Comparison of ENCODE assay signal across 8 cellular contexts in genomic region chr5:115602585-115603125, GRCh38. TPM values are rescaled to one million over a fixed set of nuclear protein-coding genes. Genes with fewer than 3 reads are reported as not detected.
DNase-seq lines count a peak whose midpoint lies in the region; ATAC-seq and TF ChIP-seq lines count a peak whose summit lies in the region.

No MANE protein-coding gene starts in this region.

- intact Hi-C loops in activated CD4-positive, alpha-beta memory T cell treated with anti-CD3 and anti-CD28 coated beads for 36 hours (cut with micrococcal nuclease): no loop called here
- intact Hi-C loops in left ventricle myocardium inferior (cut with micrococcal nuclease) (no loop called here), posterior cingulate gyrus (cut with DNase I) (loop anchor here (2.0 kb wide), 1 partner anchor 22 kb away; no protein-coding TSS in a partner anchor)

- TF ChIP-seq CTCF in GM12864 (IDR thresholded peaks at IDR 0.05; ENCODE audit: low read depth, low read length, missing control alignments) (peak; percentile 16), left ventricle myocardium inferior (IDR thresholded peaks at IDR 0.05; ENCODE audit: borderline replicate concordance) (no peak)

- peaks cover 15% of the 10 kb centered on the region for H3K36me3 Mint-ChIP-seq in activated CD4-positive, alpha-beta memory T cell treated with anti-CD3 and anti-CD28 coated beads for 36 hours

- H3K4me1 ChIP-seq in left ventricle myocardium inferior (peaks cover 65% of the 10 kb centered on the region), skeletal muscle satellite cell (ENCODE audit: control insufficient read depth, insufficient read depth, low read length) (peaks cover 28% of the 10 kb centered on the region)

- H3K9me3 Mint-ChIP-seq in activated CD4-positive, alpha-beta memory T cell treated with anti-CD3 and anti-CD28 coated beads for 36 hours: no peaks in the 10 kb centered on the region

- peak overlapping the region; percentile 88 for H3K4me2 ChIP-seq in skeletal muscle satellite cell (ENCODE audit: low read length)

- peak overlapping the region; percentile 94 for H3K9ac ChIP-seq in skeletal muscle satellite cell (ENCODE audit: low read depth, low read length)

- H3K27me3 Mint-ChIP-seq in activated CD4-positive, alpha-beta memory T cell treated with anti-CD3 and anti-CD28 coated beads for 36 hours: no peaks in the 10 kb centered on the region

- POLR2A ChIA-PET in activated CD4-positive, alpha-beta memory T cell treated with anti-CD3 and anti-CD28 coated beads for 36 hours (lab: Charles Lee): interaction anchor here (0.9 kb wide), 1 partner anchor 27 kb away, joined by 4 read pairs; no protein-coding TSS in a partner anchor
- POLR2A ChIA-PET in HEK293T (lab: Yijun Ruan, JAX): no interaction called here

- H3K4me1 Mint-ChIP-seq in activated CD4-positive, alpha-beta memory T cell treated with anti-CD3 and anti-CD28 coated beads for 36 hours (ENCODE audit: low read depth): peaks cover 25% of the 10 kb centered on the region

- H3K27ac Mint-ChIP-seq in activated CD4-positive, alpha-beta memory T cell treated with anti-CD3 and anti-CD28 coated beads for 36 hours: peak overlapping the region; percentile 18

- peak overlapping the region; percentile 94 for H3K27ac ChIP-seq in left ventricle myocardium inferior (replicated peaks)

- H3K9me3 ChIP-seq in left ventricle myocardium inferior (replicated peaks): no peaks in the 10 kb centered on the region
- no peaks in the 10 kb centered on the region for H3K9me3 ChIP-seq in skeletal muscle satellite cell (replicated peaks; ENCODE audit: low read length)

- CTCF ChIA-PET in activated CD4-positive, alpha-beta memory T cell treated with anti-CD3 and anti-CD28 coated beads for 36 hours (lab: Charles Lee): interaction anchor here (2.0 kb wide), 1 partner anchor 12 kb away, joined by 6 read pairs; no protein-coding TSS in a partner anchor
- CTCF ChIA-PET in HEK293T (lab: Yijun Ruan, JAX): no interaction called here

- no peak for DNase-seq in GM12864 (ENCODE audit: low read depth)
- DNase-seq in activated CD4-positive, alpha-beta memory T cell treated with anti-CD3 and anti-CD28 coated beads for 36 hours: no peak
- DNase-seq in left ventricle myocardium inferior: no peak
- no peak for DNase-seq in posterior cingulate gyrus
- no peak for DNase-seq in HEK293T (ENCODE audit: extremely low spot score)
- no peak for DNase-seq in GM19240 (ENCODE audit: insufficient read length, low spot score)

- peak; percentile 6 for ATAC-seq in HG02642 (IDR thresholded peaks at IDR 0.05; ENCODE audit: poor library complexity, unreplicated experiment)

- peak overlapping the region; percentile 50 for H3K4me3 Mint-ChIP-seq in activated CD4-positive, alpha-beta memory T cell treated with anti-CD3 and anti-CD28 coated beads for 36 hours

- no peaks in the 10 kb centered on the region for H3K27me3 ChIP-seq in left ventricle myocardium inferior (ENCODE audit: low read depth)
- H3K27me3 ChIP-seq in skeletal muscle satellite cell (ENCODE audit: control insufficient read depth, insufficient read depth, low read length): no peaks in the 10 kb centered on the region

- H3K4me3 ChIP-seq in GM12864 (ENCODE audit: low read depth, low read length): peak overlapping the region; percentile 87
- peak overlapping the region; percentile 87 for H3K4me3 ChIP-seq in left ventricle myocardium inferior
- peak overlapping the region; percentile 78 for H3K4me3 ChIP-seq in skeletal muscle satellite cell (ENCODE audit: low read length)

- no peaks in the 10 kb centered on the region for H3K36me3 ChIP-seq in left ventricle myocardium inferior
- peaks cover 9% of the 10 kb centered on the region for H3K36me3 ChIP-seq in skeletal muscle satellite cell (ENCODE audit: insufficient read depth, low read length)

TF ChIP-seq in HEK293T, 16 proteins besides CTCF, POLR2A, EP300 and RAD21:
- TF ChIP-seq SUZ12 (IDR thresholded peaks at IDR 0.05): no peak
- TF ChIP-seq HDGF (IDR thresholded peaks at IDR 0.05; ENCODE audit: borderline replicate concordance): no peak
- TF ChIP-seq L3MBTL2 (conservative IDR thresholded peaks at IDR 0.05): no peak

RNA-seq across cellular contexts. Expression of gene TICAM2, which starts 0.4 kb away (rescaled TPM):
- total RNA-seq in activated CD4-positive, alpha-beta memory T cell treated with anti-CD3 and anti-CD28 coated beads for 36 hours: 1 to 10 TPM in 1 of 2 experiments, under 1 TPM in 1; 0.40 to 2.0 TPM
- total RNA-seq in left ventricle myocardium inferior: 2.3 TPM
- 4.8 and 7.4 TPM in 2 replicates for total RNA-seq in skeletal muscle satellite cell (2012; rRNA removed)

RNA-seq across cellular contexts. Expression of gene TMED7, which starts 23.2 kb away (rescaled TPM):
- total RNA-seq in activated CD4-positive, alpha-beta memory T cell treated with anti-CD3 and anti-CD28 coated beads for 36 hours: 10 to 100 TPM; 42.2 to 44.1 TPM
- 77.5 TPM for total RNA-seq in left ventricle myocardium inferior
- 135 and 149 TPM in 2 replicates for total RNA-seq in skeletal muscle satellite cell (2012; rRNA removed)

RNA-seq across cellular contexts. Expression of gene FEM1C, which starts 58.1 kb away (rescaled TPM):
- 10 to 100 TPM; 12.2 to 12.5 TPM for total RNA-seq in activated CD4-positive, alpha-beta memory T cell treated with anti-CD3 and anti-CD28 coated beads for 36 hours
- 59.3 TPM for total RNA-seq in left ventricle myocardium inferior
- 18.3 and 22.7 TPM in 2 replicates for total RNA-seq in skeletal muscle satellite cell (2012; rRNA removed)
